ENCODE assay signal across 11 cellular contexts in genomic region chr1:198876371-198876871, GRCh38.
DNase-seq lines count a peak whose midpoint lies in the region; ATAC-seq and TF ChIP-seq lines count a peak whose summit lies in the region.
"Had no signal": no experiment of that assay in that cellular context is flagged by ENCODE, and none has a peak within 500 bp of the region (broad histone marks: within the 10 kb centered on the region; RNA-seq: fewer than 3 reads in every experiment).

No MANE protein-coding gene starts in this region.

- H3K4me3 ChIP-seq in hepatocyte, result no peak overlapping the region
- no peak overlapping the region for H3K4me3 ChIP-seq in tibial nerve
- no peak overlapping the region for H3K4me3 ChIP-seq in ovary
- no peak overlapping the region for H3K4me3 ChIP-seq in MG63
- H3K4me3 ChIP-seq: body of pancreas had no signal

- H3K27ac ChIP-seq in hepatocyte (peak overlapping the region; percentile 11), tibial nerve (no peak overlapping the region), ovary (no peak overlapping the region)
- H3K27ac ChIP-seq: body of pancreas, VCaP had no signal

- no peaks in the 10 kb centered on the region for H3K36me3 ChIP-seq in hepatocyte (replicated peaks; ENCODE audit: insufficient read depth, low read depth)
- H3K36me3 ChIP-seq in tibial nerve, result no peaks in the 10 kb centered on the region
- no peaks in the 10 kb centered on the region for H3K36me3 ChIP-seq in ovary
- H3K36me3 ChIP-seq in MG63, result peaks cover 24% of the 10 kb centered on the region

- H3K27me3 ChIP-seq in hepatocyte, result no peaks in the 10 kb centered on the region
- no peaks in the 10 kb centered on the region for H3K27me3 ChIP-seq in tibial nerve
- H3K27me3 ChIP-seq in ovary, result no peaks in the 10 kb centered on the region
- no peaks in the 10 kb centered on the region for H3K27me3 ChIP-seq in MG63
- H3K27me3 ChIP-seq: body of pancreas had no signal

- TF ChIP-seq POLR2A in tibial nerve (IDR thresholded peaks at IDR 0.05) (no peak), ovary (IDR thresholded peaks at IDR 0.05) (no peak)

- H3K36me3 Mint-ChIP-seq in HFFc6 (ENCODE audit: low read depth), result peaks cover 57% of the 10 kb centered on the region

- H3K9me3 Mint-ChIP-seq in HFFc6, result no peaks in the 10 kb centered on the region

- peaks cover 1% of the 10 kb centered on the region; the same call in 1 of the 2 replicates for H3K27me3 Mint-ChIP-seq in HFFc6 (ENCODE audit: insufficient read depth)

- peaks cover 14% of the 10 kb centered on the region for H3K79me2 ChIP-seq in hepatocyte

- H3K9me3 ChIP-seq in hepatocyte (ENCODE audit: low read depth) (no peaks in the 10 kb centered on the region), tibial nerve (no peaks in the 10 kb centered on the region), ovary (no peaks in the 10 kb centered on the region), MG63 (0 out of 2 replicates have a peak, but pooled peaks cover under 1% of the 10 kb centered on the region)
- H3K9me3 ChIP-seq: body of pancreas had no signal

- no peak overlapping the region for H3K4me2 ChIP-seq in hepatocyte

- no peak overlapping the region for H2AFZ ChIP-seq in hepatocyte

- no peaks in the 10 kb centered on the region for H3K4me1 ChIP-seq in hepatocyte (ENCODE audit: insufficient read depth)
- peaks cover 0 to 10% (median 0%) of the 10 kb centered on the region in 4 donors for H3K4me1 ChIP-seq in tibial nerve
- H3K4me1 ChIP-seq in ovary (ENCODE audit: insufficient read depth), result no peaks in the 10 kb centered on the region
- H3K4me1 ChIP-seq: body of pancreas had no signal

- TF ChIP-seq CTCF in HFFc6 (IDR thresholded peaks at IDR 0.05), result no peak
- TF ChIP-seq CTCF in hepatocyte (IDR thresholded peaks at IDR 0.05; ENCODE audit: poor library complexity), result no peak
- no peak for TF ChIP-seq CTCF in tibial nerve (IDR thresholded peaks at IDR 0.05)
- TF ChIP-seq CTCF in ovary (IDR thresholded peaks at IDR 0.05), result no peak

- TF ChIP-seq EP300 in tibial nerve (IDR thresholded peaks at IDR 0.05), result no peak
- no peak for TF ChIP-seq EP300 in ovary (IDR thresholded peaks at IDR 0.05)

- peak overlapping the region; percentile 64 for H3K4me3 Mint-ChIP-seq in HFFc6

- H4K20me1 ChIP-seq in hepatocyte (ENCODE audit: insufficient read depth, poor library complexity, severe bottlenecking), result no peaks in the 10 kb centered on the region

- ATAC-seq in sciatic nerve, result no peak
- ATAC-seq: body of pancreas, esophagus mucosa had no signal

- H3K4me1 Mint-ChIP-seq in HFFc6 (ENCODE audit: low read depth), result peaks cover 44% of the 10 kb centered on the region

- 50% methylated on average over 10 of the region's 10 CpGs for WGBS in hepatocyte (ENCODE audit: low lambda C conversion rate, missing lambda C conversion rate)
- 37 to 55% methylated on average over 10 of the region's 10 CpGs for WGBS in tibial nerve, 2 donors
- 88 to 91% (median 89%) methylated on average over 10 of the region's 10 CpGs for WGBS in ovary, 3 donors

- DNase-seq in HFFc6 (peak; percentile 6), RPMI7951 (ENCODE audit: low read depth) (peak; percentile 83), hepatocyte (ENCODE audit: low spot score) (no peak), retina (peak; percentile 77), tibial nerve (ENCODE audit: low spot score in 2 of 2) (no peak), ovary (no peak), MG63 (no peak), sciatic nerve (ENCODE audit: low spot score) (no peak)
- DNase-seq: body of pancreas had no signal

- peak overlapping the region; percentile 62; the same call in 1 of the 2 replicates for H3K27ac Mint-ChIP-seq in HFFc6

- intact Hi-C loops in ovary (cut with DNase I) (no loop called here), sciatic nerve (cut with DNase I) (no loop called here)

- H3K9me2 ChIP-seq in hepatocyte (replicated peaks; ENCODE audit: insufficient read depth), result no peaks in the 10 kb centered on the region

Comparison
In these comparisons a context has a peak if more than half of its experiments do, and no peak if none do; other contexts are left out.
1. DNase-seq: peak in HFFc6 (single experiment), RPMI7951 (single experiment) and retina (single experiment); none in hepatocyte (single experiment), tibial nerve (0 of 2), ovary (0 of 5), MG63 (single experiment) and sciatic nerve (single experiment).